ENCODE assay signal across 21 cellular contexts in the genomic region with DNA sequence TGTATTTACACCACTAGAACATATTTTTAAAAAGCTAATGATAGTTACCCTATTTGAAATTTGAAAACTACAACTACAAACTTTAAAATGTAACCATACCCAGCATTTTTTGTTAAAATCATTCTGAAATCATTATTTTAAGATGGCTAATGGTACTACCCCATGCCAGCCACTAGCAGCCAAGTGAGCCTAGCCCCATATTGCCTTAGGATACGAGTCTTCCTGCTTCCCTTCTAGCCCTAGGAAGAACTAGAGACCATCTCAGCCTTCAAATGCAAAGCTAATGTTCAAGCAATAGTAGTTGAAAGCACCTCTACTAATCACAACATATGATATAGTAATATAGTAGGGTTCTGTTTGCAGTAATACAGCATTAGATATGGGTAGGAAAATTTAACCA. TPM values are rescaled to one million over a fixed set of nuclear protein-coding genes. Genes with fewer than 3 reads are reported as not detected.
DNase-seq lines count a peak whose midpoint lies in the region; ATAC-seq and TF ChIP-seq lines count a peak whose summit lies in the region.
"Had no signal": no experiment of that assay in that cellular context is flagged by ENCODE, and none has a peak within 500 bp of the region (broad histone marks: within the 10 kb centered on the region; RNA-seq: fewer than 3 reads in every experiment).

No MANE protein-coding gene starts in this region.

- H4K20me1 ChIP-seq in H9 (ENCODE audit: control insufficient read depth, insufficient read depth, insufficient read length): no peaks in the 10 kb centered on the region
- H4K20me1 ChIP-seq: BLaER1 treated with 17β-estradiol and CSF1 and Interleukin-3, amounts not matched to agents 10 nM and 100 nM had no signal

- no peak overlapping the region for H3K14ac ChIP-seq in H9 (ENCODE audit: insufficient read depth, low read length)

- no peak overlapping the region for H2AFZ ChIP-seq in H9 (ENCODE audit: low read length)

- H3K18ac ChIP-seq in H9 (ENCODE audit: insufficient read length, low read depth, low read length): no peak overlapping the region
- no peak overlapping the region for H3K18ac ChIP-seq in mesendoderm (ENCODE audit: low read length)

- DNase-seq in H9 (no peak), WTC11 (ENCODE audit: low spot score) (no peak), mesendoderm (peak; percentile 16), glutamatergic neuron (no peak), Right ventricle myocardium superior (no peak), DMS53 (lab: John Stamatoyannopoulos, UW) (no peak)
- DNase-seq: 8988T; ACHN; AML-193; BE2C; CD4-positive, alpha-beta T cell; CD8-positive, alpha-beta memory T cell; DMS 273 treated with DMSO at 0.1 percent for 48 hours; DMS79 treated with DMSO at 0.1 percent for 48 hours; GF-D8; H7; HFFc6 had no signal

- TF ChIP-seq CTCF in H9 (conservative IDR thresholded peaks at IDR 0.05) (peak; percentile 13; the same call in 1 of the 3 replicates), WTC11 (IDR thresholded peaks at IDR 0.05) (no peak), glutamatergic neuron (IDR thresholded peaks at IDR 0.05; ENCODE audit: partially characterized antibody, unreplicated experiment) (no peak)

- no peaks in the 10 kb centered on the region for H3K9me3 Mint-ChIP-seq in H9
- H3K9me3 Mint-ChIP-seq in WTC11: peaks cover 5% of the 10 kb centered on the region
- H3K9me3 Mint-ChIP-seq in glutamatergic neuron (ENCODE audit: unreplicated experiment): no peaks in the 10 kb centered on the region
- H3K9me3 Mint-ChIP-seq: CD4-positive, alpha-beta T cell; HFFc6 had no signal

- no peak overlapping the region for H3K9ac ChIP-seq in H9 (ENCODE audit: extremely low read depth, insufficient read length, low read length)
- H3K9ac ChIP-seq in mesendoderm (ENCODE audit: low read length): no peak overlapping the region
- H3K9ac ChIP-seq: BLaER1 treated with 17β-estradiol and CSF1 and Interleukin-3, amounts not matched to agents 10 nM and 100 nM had no signal

- no peak overlapping the region for H3K27ac Mint-ChIP-seq in H9
- H3K27ac Mint-ChIP-seq in WTC11: no peak overlapping the region
- H3K27ac Mint-ChIP-seq in glutamatergic neuron (ENCODE audit: unreplicated experiment): no peak overlapping the region
- H3K27ac Mint-ChIP-seq: CD14-positive monocyte; CD4-positive, alpha-beta T cell; CD8-positive, alpha-beta memory T cell; HFFc6 had no signal

- no peaks in the 10 kb centered on the region for H3K36me3 ChIP-seq in mesendoderm (ENCODE audit: control insufficient read depth, insufficient read depth, low read length)
- H3K36me3 ChIP-seq: BE2C; BLaER1 treated with 17β-estradiol and CSF1 and Interleukin-3, amounts not matched to agents 10 nM and 100 nM had no signal

- no peak overlapping the region for H2BK15ac ChIP-seq in H9 (ENCODE audit: low read depth, low read length)
- H2BK15ac ChIP-seq in mesendoderm (replicated peaks; ENCODE audit: low read depth): no peak overlapping the region

- H3K4ac ChIP-seq in H9 (ENCODE audit: low read depth, low read length): no peak overlapping the region
- H3K4ac ChIP-seq in mesendoderm (ENCODE audit: low read depth, low read length): no peak overlapping the region

- POLR2A ChIA-PET in WTC11 (lab: Charles Lee): interaction anchor here (1.0 kb wide), 1 partner anchor 26 kb away, joined by 3 read pairs; no protein-coding TSS in a partner anchor

- peaks cover 11 to 21% of the 10 kb centered on the region in 2 experiments for H3K4me1 Mint-ChIP-seq in H9
- H3K4me1 Mint-ChIP-seq in WTC11: peaks cover 35% of the 10 kb centered on the region
- H3K4me1 Mint-ChIP-seq in glutamatergic neuron (ENCODE audit: low read depth, unreplicated experiment): no peaks in the 10 kb centered on the region
- H3K4me1 Mint-ChIP-seq: CD8-positive, alpha-beta memory T cell had no signal

- no peak overlapping the region for H3K27ac ChIP-seq in H9 (ENCODE audit: insufficient read length, low read depth, low read length)
- H3K27ac ChIP-seq in mesendoderm (ENCODE audit: low read depth, low read length): no peak overlapping the region
- H3K27ac ChIP-seq: A549; BLaER1 treated with 17β-estradiol and CSF1 and Interleukin-3, amounts not matched to agents 10 nM and 100 nM had no signal

- H3K56ac ChIP-seq in H9 (ENCODE audit: insufficient read length, low read depth, low read length): no peak overlapping the region
- no peak overlapping the region for H3K56ac ChIP-seq in mesendoderm (ENCODE audit: low read length)

- no peak overlapping the region for H3T11ph ChIP-seq in H9 (ENCODE audit: low read length)

- H3K4me3 Mint-ChIP-seq in H9 (no peak overlapping the region), WTC11 (no peak overlapping the region), glutamatergic neuron (ENCODE audit: unreplicated experiment) (no peak overlapping the region)
- H3K4me3 Mint-ChIP-seq: CD14-positive monocyte; CD4-positive, alpha-beta T cell; CD8-positive, alpha-beta memory T cell; HFFc6 had no signal

- no peak overlapping the region for H4K91ac ChIP-seq in H9 (ENCODE audit: insufficient read length, low read depth, low read length)

- H4K5ac ChIP-seq in H9 (ENCODE audit: insufficient read length, low read depth, low read length) (no peak overlapping the region), mesendoderm (ENCODE audit: low read length) (no peak overlapping the region)

- intact Hi-C loops in Right ventricle myocardium superior (cut with DNase I): no loop called here

- no CpG with 5 or more reads among the region's 1 CpG for WGBS in H9 (ENCODE audit: extremely low coverage, insufficient read length, low lambda C conversion rate)
- no CpG with 5 or more reads among the region's 1 CpG for WGBS in mesendoderm (ENCODE audit: extremely low coverage, insufficient coverage, low lambda C conversion rate)

- H3K4me2 ChIP-seq in H9 (ENCODE audit: insufficient read depth, insufficient read length, low read length): no peak overlapping the region
- H3K4me2 ChIP-seq in mesendoderm (ENCODE audit: low read length): no peak overlapping the region
- H3K4me2 ChIP-seq: A549; BLaER1 treated with 17β-estradiol and CSF1 and Interleukin-3, amounts not matched to agents 10 nM and 100 nM had no signal

- H3K27me3 Mint-ChIP-seq in H9 (ENCODE audit: low read depth) (no peaks in the 10 kb centered on the region), WTC11 (ENCODE audit: low read depth) (no peaks in the 10 kb centered on the region), glutamatergic neuron (ENCODE audit: unreplicated experiment) (no peaks in the 10 kb centered on the region)

- CTCF ChIA-PET in WTC11 (lab: Charles Lee): no interaction called here

- H3K4me1 ChIP-seq in H9 (ENCODE audit: insufficient read depth, low read length) (peaks cover 9% of the 10 kb centered on the region; the same call in 1 of the 2 replicates), mesendoderm (ENCODE audit: control insufficient read depth, low read depth, low read length) (no peaks in the 10 kb centered on the region)
- H3K4me1 ChIP-seq: BE2C; BLaER1 treated with 17β-estradiol and CSF1 and Interleukin-3, amounts not matched to agents 10 nM and 100 nM had no signal

- H3K23me2 ChIP-seq in H9 (ENCODE audit: insufficient read length, low read depth, low read length, poor library complexity, severe bottlenecking): no peaks in the 10 kb centered on the region

- H3K36me3 Mint-ChIP-seq in H9 (ENCODE audit: insufficient read depth in 1 of 3, low read depth in 3 of 3): no peaks in the 10 kb centered on the region; a peak in 1 of 7 replicates
- no peaks in the 10 kb centered on the region for H3K36me3 Mint-ChIP-seq in WTC11
- H3K36me3 Mint-ChIP-seq in glutamatergic neuron (ENCODE audit: unreplicated experiment): no peaks in the 10 kb centered on the region
- H3K36me3 Mint-ChIP-seq: CD14-positive monocyte; CD8-positive, alpha-beta memory T cell had no signal

- H2AK5ac ChIP-seq in H9 (ENCODE audit: insufficient read length, low read length): no peak overlapping the region
- H2AK5ac ChIP-seq in mesendoderm (ENCODE audit: low read length): no peak overlapping the region

- no peaks in the 10 kb centered on the region for H3K9me3 ChIP-seq in H9 (ENCODE audit: control insufficient read depth, low read depth, low read length)
- H3K9me3 ChIP-seq: BE2C had no signal

- H3K79me1 ChIP-seq in H9 (ENCODE audit: insufficient read depth, low read depth, low read length, poor library complexity, severe bottlenecking): no peaks in the 10 kb centered on the region
- H3K79me1 ChIP-seq in mesendoderm (ENCODE audit: low read length): no peaks in the 10 kb centered on the region

- no peak overlapping the region for H2BK12ac ChIP-seq in H9 (ENCODE audit: insufficient read length, low read depth, low read length)

- no peaks in the 10 kb centered on the region for H3K27me3 ChIP-seq in H9 (ENCODE audit: insufficient read depth, low read length)
- no peaks in the 10 kb centered on the region for H3K27me3 ChIP-seq in mesendoderm (ENCODE audit: insufficient read depth, low read length, poor library complexity)
- H3K27me3 ChIP-seq: BE2C; BLaER1 treated with 17β-estradiol and CSF1 and Interleukin-3, amounts not matched to agents 10 nM and 100 nM had no signal

- H3K4me3 ChIP-seq in mesendoderm (ENCODE audit: low read length): no peak overlapping the region
- H3K4me3 ChIP-seq: A549; BLaER1 treated with 17β-estradiol and CSF1 and Interleukin-3, amounts not matched to agents 10 nM and 100 nM had no signal

- no peak overlapping the region for H2BK5ac ChIP-seq in H9 (ENCODE audit: insufficient read length, low read length)
- no peak overlapping the region for H2BK5ac ChIP-seq in mesendoderm (ENCODE audit: low read length)

- H3K23ac ChIP-seq in H9 (ENCODE audit: insufficient read length, low read depth, low read length): no peak overlapping the region
- H3K23ac ChIP-seq in mesendoderm (ENCODE audit: low read length): no peak overlapping the region

- ATAC-seq in WTC11 (peak; percentile 76), HG03520 (IDR thresholded peaks at IDR 0.05; ENCODE audit: unreplicated experiment) (no peak), Right ventricle myocardium superior (ENCODE audit: poor library complexity) (no peak)
- ATAC-seq: A549 had no signal

- H4K8ac ChIP-seq in H9 (replicated peaks; ENCODE audit: insufficient read length, low read depth, low read length) (no peak overlapping the region), mesendoderm (ENCODE audit: low read depth, low read length) (no peak overlapping the region)

- no peak overlapping the region for H2BK20ac ChIP-seq in H9 (ENCODE audit: low read depth, low read length, poor library complexity, severe bottlenecking)

- H3K79me2 ChIP-seq in H9 (ENCODE audit: insufficient read depth, low read length): no peaks in the 10 kb centered on the region
- no peaks in the 10 kb centered on the region for H3K79me2 ChIP-seq in mesendoderm (ENCODE audit: control insufficient read depth, insufficient read depth, low read length)

- H2BK120ac ChIP-seq in H9 (ENCODE audit: low read depth, low read length, poor library complexity, severe bottlenecking) (no peak overlapping the region), mesendoderm (ENCODE audit: low read depth, low read length) (no peak overlapping the region)

RNA-seq across cellular contexts. Expression of gene VCAN, which starts 24.0 kb away (rescaled TPM):
- total RNA-seq in H9 (2021) (271 and 278 TPM in 2 replicates), WTC11 (2021) (275 to 286 TPM (median 276 TPM) in 3 replicates), glutamatergic neuron (ENCODE audit: unreplicated experiment) (152 TPM), Right ventricle myocardium superior (24.1 TPM)
- 115 TPM for polyA plus RNA-seq in mesendoderm (2013, experiment 1 of 2)
- polyA plus RNA-seq in mesendoderm (2013, experiment 2 of 2): 116 TPM
- polyA plus RNA-seq: CD8-positive, alpha-beta memory T cell had no signal
